33 cellular contexts compared by ENCODE assay signal in genomic region chr16:31819948-31820347, GRCh38. TPM values are rescaled to one million over a fixed set of nuclear protein-coding genes. Genes with fewer than 3 reads are reported as not detected.
DNase-seq lines count a peak whose midpoint lies in the region; ATAC-seq and TF ChIP-seq lines count a peak whose summit lies in the region.
"Had no signal": no experiment of that assay in that cellular context is flagged by ENCODE, and none has a peak within 500 bp of the region (broad histone marks: within the 10 kb centered on the region; RNA-seq: fewer than 3 reads in every experiment).

No MANE protein-coding gene starts in this region.

- CTCF ChIA-PET in IMR-90 (lab: Yijun Ruan, JAX): no interaction called here
- CTCF ChIA-PET in PC-3 (lab: Charles Lee): no interaction called here
- CTCF ChIA-PET in WTC11 (lab: Charles Lee): no interaction called here

- H3K4me1 ChIP-seq in IMR-90 (ENCODE audit: control insufficient read depth, insufficient read depth, low read length) (no peaks in the 10 kb centered on the region), osteoblast (ENCODE audit: insufficient read depth, low read length) (no peaks in the 10 kb centered on the region), testis (no peaks in the 10 kb centered on the region), PC-3 (ENCODE audit: insufficient read depth, low read length) (no peaks in the 10 kb centered on the region)
- H3K4me1 ChIP-seq: A549; BE2C; BLaER1; BLaER1 treated with 17β-estradiol and CSF1 and Interleukin-3, amounts not matched to agents 10 nM and 100 nM; Caco-2 had no signal

- TF ChIP-seq CTCF in IMR-90 (conservative IDR thresholded peaks at IDR 0.05; ENCODE audit: low read depth, low read length): no peak
- TF ChIP-seq CTCF in osteoblast (IDR thresholded peaks at IDR 0.05; ENCODE audit: extremely low read depth, low read depth, low read length): no peak
- no peak for TF ChIP-seq CTCF in testis (IDR thresholded peaks at IDR 0.05)
- TF ChIP-seq CTCF in PC-3 (conservative IDR thresholded peaks at IDR 0.05; ENCODE audit: low read depth, low read length): no peak
- TF ChIP-seq CTCF in WTC11 (IDR thresholded peaks at IDR 0.05): no peak

- H2BK5ac ChIP-seq in IMR-90 (ENCODE audit: low read depth, low read length, poor library complexity, severe bottlenecking): no peak overlapping the region

- no peak overlapping the region for H3K23ac ChIP-seq in IMR-90 (ENCODE audit: low read depth, low read length)

- no peaks in the 10 kb centered on the region; the same call in 1 of the 2 replicates for H3K9me3 ChIP-seq in IMR-90 (ENCODE audit: control insufficient read depth, insufficient read depth, low read length)
- no peaks in the 10 kb centered on the region for H3K9me3 ChIP-seq in osteoblast (ENCODE audit: low read depth, low read length)
- no peaks in the 10 kb centered on the region for H3K9me3 ChIP-seq in testis
- H3K9me3 ChIP-seq in PC-3 (ENCODE audit: low read length): no peaks in the 10 kb centered on the region
- H3K9me3 ChIP-seq: BE2C, Caco-2 had no signal

- H4K91ac ChIP-seq in IMR-90 (ENCODE audit: insufficient read depth, low read depth, low read length): no peak overlapping the region

- no peaks in the 10 kb centered on the region for H3F3A ChIP-seq in PC-3 (ENCODE audit: low read length, unreplicated experiment)

- H2BK120ac ChIP-seq in IMR-90 (ENCODE audit: low read depth, low read length): no peak overlapping the region

- H3K9me1 ChIP-seq in IMR-90 (ENCODE audit: insufficient read depth, low read length): no peaks in the 10 kb centered on the region

- BruUV-seq in IMR-90 (replicated peaks; lab: Mats Ljungman, UMichigan): no TSS peak
- no TSS peak for BruUV-seq in PC-3 (replicated peaks; lab: Mats Ljungman, UMichigan)

- H3K18ac ChIP-seq in IMR-90 (ENCODE audit: low read depth, low read length): no peak overlapping the region

- H2AFZ ChIP-seq in IMR-90 (replicated peaks; ENCODE audit: low read length, poor library complexity) (peak overlapping the region; percentile 32), osteoblast (ENCODE audit: low read length) (no peak overlapping the region), PC-3 (ENCODE audit: low read length) (no peak overlapping the region)

- no peak overlapping the region for H2AK9ac ChIP-seq in IMR-90 (replicated peaks; ENCODE audit: low read depth, low read length, poor library complexity)

- H3K4me3 ChIP-seq in IMR-90 (ENCODE audit: insufficient read depth, low read depth, low read length) (no peak overlapping the region), osteoblast (ENCODE audit: insufficient read depth, low read length) (no peak overlapping the region), testis (peak overlapping the region; percentile 32 to 49), PC-3 (ENCODE audit: low read length) (no peak overlapping the region)
- H3K4me3 ChIP-seq: A549; BLaER1; BLaER1 treated with 17β-estradiol and CSF1 and Interleukin-3, amounts not matched to agents 10 nM and 100 nM had no signal

- H3K79me2 ChIP-seq in osteoblast (ENCODE audit: insufficient read depth, low read length) (no peaks in the 10 kb centered on the region), PC-3 (ENCODE audit: low read length) (no peaks in the 10 kb centered on the region)

- H3K27me3 Mint-ChIP-seq in WTC11 (ENCODE audit: low read depth): peaks cover 28% of the 10 kb centered on the region

- H3K14ac ChIP-seq in IMR-90 (replicated peaks; ENCODE audit: low read depth, low read length): no peak overlapping the region

- no peaks in the 10 kb centered on the region for H3K4me1 Mint-ChIP-seq in WTC11
- H3K4me1 Mint-ChIP-seq: B cell; CD14-positive monocyte; CD4-positive, CD25-positive, alpha-beta regulatory T cell; CD8-positive, alpha-beta memory T cell had no signal

- no peaks in the 10 kb centered on the region for H3K27me3 ChIP-seq in IMR-90 (ENCODE audit: control insufficient read depth, insufficient read depth, low read length)
- H3K27me3 ChIP-seq in osteoblast (ENCODE audit: insufficient read depth, low read length): no peaks in the 10 kb centered on the region
- H3K27me3 ChIP-seq in testis: no peaks in the 10 kb centered on the region
- H3K27me3 ChIP-seq in PC-3 (ENCODE audit: low read length): no peaks in the 10 kb centered on the region
- H3K27me3 ChIP-seq: BE2C; BLaER1; BLaER1 treated with 17β-estradiol and CSF1 and Interleukin-3, amounts not matched to agents 10 nM and 100 nM had no signal

- no peak overlapping the region for H3K27ac ChIP-seq in IMR-90 (ENCODE audit: insufficient read depth, low read length)
- H3K27ac ChIP-seq in osteoblast (ENCODE audit: low read depth, low read length): no peak overlapping the region
- no peak overlapping the region for H3K27ac ChIP-seq in testis
- no peak overlapping the region for H3K27ac ChIP-seq in PC-3 (ENCODE audit: low read length)
- H3K27ac ChIP-seq: 22Rv1; A549; BLaER1; BLaER1 treated with 17β-estradiol and CSF1 and Interleukin-3, amounts not matched to agents 10 nM and 100 nM; C4-2B had no signal

- in situ Hi-C loops in IMR-90 (cut with MboI; ENCODE audit: low sequenced_read_pairs): no loop called here

- POLR2A ChIA-PET in IMR-90 (lab: Charles Lee; ENCODE audit: unreplicated experiment): no interaction called here
- POLR2A ChIA-PET in PC-3 (lab: Charles Lee; ENCODE audit: unreplicated experiment): no interaction called here
- POLR2A ChIA-PET in WTC11 (lab: Charles Lee): no interaction called here

- no peaks in the 10 kb centered on the region for H4K20me1 ChIP-seq in IMR-90 (ENCODE audit: insufficient read depth, low read length)
- H4K20me1 ChIP-seq in osteoblast (ENCODE audit: insufficient read depth, low read length): no peaks in the 10 kb centered on the region
- no peaks in the 10 kb centered on the region for H4K20me1 ChIP-seq in PC-3 (ENCODE audit: low read length)
- H4K20me1 ChIP-seq: BLaER1; BLaER1 treated with 17β-estradiol and CSF1 and Interleukin-3, amounts not matched to agents 10 nM and 100 nM had no signal

- H4K8ac ChIP-seq in IMR-90 (ENCODE audit: low read depth in 2 of 2, low read length in 2 of 2): no peak overlapping the region

- H3K56ac ChIP-seq in IMR-90 (ENCODE audit: extremely low read depth, insufficient read depth, low read length): no peak overlapping the region

- dilution Hi-C loops in IMR-90 (cut with HindIII; ENCODE audit: low sequenced_read_pairs, unreplicated experiment): no loop called here

- H3K9ac ChIP-seq in IMR-90 (ENCODE audit: low read depth, low read length): no peak overlapping the region
- no peak overlapping the region for H3K9ac ChIP-seq in PC-3 (ENCODE audit: low read length)
- H3K9ac ChIP-seq: BLaER1; BLaER1 treated with 17β-estradiol and CSF1 and Interleukin-3, amounts not matched to agents 10 nM and 100 nM had no signal

- H4K5ac ChIP-seq in IMR-90 (ENCODE audit: low read depth, low read length): no peak overlapping the region

- no peaks in the 10 kb centered on the region for H3K9me2 ChIP-seq in PC-3 (replicated peaks; ENCODE audit: low read length)

- no peak for TF ChIP-seq RAD21 in IMR-90 (IDR thresholded peaks at IDR 0.05; ENCODE audit: low read length)

- TF ChIP-seq POLR2A in IMR-90 (IDR thresholded peaks at IDR 0.05; ENCODE audit: low read depth, low read length): no peak
- no peak for TF ChIP-seq POLR2A in testis (IDR thresholded peaks at IDR 0.05)

- H3K4me2 ChIP-seq in IMR-90 (ENCODE audit: low read depth, low read length) (no peak overlapping the region), osteoblast (ENCODE audit: insufficient read depth, low read length) (no peak overlapping the region), PC-3 (ENCODE audit: low read length) (no peak overlapping the region)
- H3K4me2 ChIP-seq: A549; BLaER1; BLaER1 treated with 17β-estradiol and CSF1 and Interleukin-3, amounts not matched to agents 10 nM and 100 nM had no signal

- no peaks in the 10 kb centered on the region for H3K36me3 ChIP-seq in IMR-90 (ENCODE audit: control insufficient read depth, insufficient read depth, low read length)
- H3K36me3 ChIP-seq in osteoblast (ENCODE audit: insufficient read depth, low read length): no peaks in the 10 kb centered on the region
- no peaks in the 10 kb centered on the region for H3K36me3 ChIP-seq in testis (ENCODE audit: low read depth, missing control alignments)
- H3K36me3 ChIP-seq in PC-3 (ENCODE audit: low read depth, low read length): no peaks in the 10 kb centered on the region
- H3K36me3 ChIP-seq: BE2C; BLaER1; BLaER1 treated with 17β-estradiol and CSF1 and Interleukin-3, amounts not matched to agents 10 nM and 100 nM had no signal

- H2BK15ac ChIP-seq in IMR-90 (ENCODE audit: low read depth, low read length): no peak overlapping the region

- no CpG with 5 or more reads among the region's 16 CpGs for WGBS in IMR-90 (ENCODE audit: extremely low coverage in 2 of 2, insufficient read length in 1 of 2), 2 experiments
- WGBS in testis, 2 donors: 53 to 61% methylated on average over 16 of the region's 16 CpGs

- ATAC-seq in IMR-90 (ENCODE audit: low read depth): no peak
- ATAC-seq in PC-3: no peak
- ATAC-seq in WTC11: no peak
- ATAC-seq: A549; CD8-positive, alpha-beta T cell had no signal

- no peak overlapping the region for H3K27ac Mint-ChIP-seq in WTC11
- H3K27ac Mint-ChIP-seq: B cell; CD14-positive monocyte; CD4-positive, alpha-beta memory T cell; CD4-positive, alpha-beta T cell; CD4-positive, CD25-positive, alpha-beta regulatory T cell; CD8-positive, alpha-beta memory T cell; CD8-positive, alpha-beta T cell had no signal

- H2BK20ac ChIP-seq in IMR-90 (ENCODE audit: low read depth, low read length): no peak overlapping the region

- no peak overlapping the region for H3K4ac ChIP-seq in IMR-90 (ENCODE audit: low read depth, low read length)

- peaks cover 55% of the 10 kb centered on the region for H3K36me3 Mint-ChIP-seq in WTC11
- H3K36me3 Mint-ChIP-seq: CD14-positive monocyte; CD4-positive, CD25-positive, alpha-beta regulatory T cell; CD8-positive, alpha-beta T cell had no signal

- DNase-seq in IMR-90: no peak
- DNase-seq in osteoblast (ENCODE audit: insufficient read length, low spot score, missing footprints): peak; percentile 54
- DNase-seq in testis: no peak
- no peak for DNase-seq in PC-3
- no peak for DNase-seq in midbrain (lab: John Stamatoyannopoulos, UW)
- no peak for DNase-seq in WTC11 (ENCODE audit: low spot score)
- DNase-seq: 8988T; ACHN; AML-193; BE2C; C1 segment of cervical spinal cord; Caco-2; Calu3; CD4-positive, alpha-beta memory T cell; CD4-positive, alpha-beta T cell; CD4-positive, CD25-positive, alpha-beta regulatory T cell; CD8-positive, alpha-beta memory T cell; CD8-positive, alpha-beta T cell; COR-L47; DMS 273 treated with DMSO at 0.1 percent for 48 hours; DMS153; DMS53; DMS79; DMS79 treated with DMSO at 0.1 percent for 48 hours; DND-41; EL had no signal

- H3K4me3 Mint-ChIP-seq in WTC11: no peak overlapping the region
- H3K4me3 Mint-ChIP-seq: B cell; CD14-positive monocyte; CD4-positive, alpha-beta memory T cell; CD4-positive, alpha-beta T cell; CD4-positive, CD25-positive, alpha-beta regulatory T cell; CD8-positive, alpha-beta memory T cell; CD8-positive, alpha-beta T cell had no signal

- H2AK5ac ChIP-seq in IMR-90 (ENCODE audit: low read depth, low read length): no peak overlapping the region

- H3K9me3 Mint-ChIP-seq in WTC11: peaks cover 59% of the 10 kb centered on the region
- H3K9me3 Mint-ChIP-seq: CD8-positive, alpha-beta T cell had no signal

- intact Hi-C loops in IMR-90 (cut with micrococcal nuclease): no loop called here
- intact Hi-C loops in testis (cut with DNase I; ENCODE audit: low total_unique reads): no loop called here
- intact Hi-C loops in PC-3 (cut with micrococcal nuclease): no loop called here

- no peaks in the 10 kb centered on the region for H3K79me1 ChIP-seq in IMR-90 (ENCODE audit: low read depth in 1 of 2, low read length in 2 of 2)

RNA-seq across cellular contexts. Expression of gene ZNF267, which starts 53.7 kb away (rescaled TPM):
- total RNA-seq in IMR-90 (2012; rRNA removed) (15.6 and 22.2 TPM in 2 replicates), osteoblast (9.8 and 11.5 TPM in 2 replicates), testis (10 to 100 TPM; 17.8 to 18.7 TPM), PC-3 (2014; rRNA removed) (4.5 and 10.2 TPM in 2 replicates), WTC11 (2021) (18.6 to 25.3 TPM (median 21.8 TPM) in 3 replicates)
- polyA plus RNA-seq in IMR-90 (2012; rRNA removed) (2.2 and 2.5 TPM in 2 replicates), testis (ENCODE audit: insufficient read depth, low read depth, low replicate concordance) (4.6 TPM)
- polyA plus RNA-seq in IMR-90 (2012; cell fraction: cytosol; rRNA removed): 0.55 and 3.8 TPM in 2 replicates
- 0.82 and 2.9 TPM in 2 replicates for polyA plus RNA-seq in IMR-90 (2012; cell fraction: nucleus; rRNA removed; ENCODE audit: low replicate concordance)

Comparison
In these comparisons a context has a peak if more than half of its experiments do, and no peak if none do; other contexts are left out.
1. H3K4me3 ChIP-seq: peak in testis (2 of 2); none in IMR-90 (single experiment), osteoblast (single experiment) and PC-3 (single experiment).